Comparison of ENCODE assay signal across 18 cellular contexts in genomic region chr9:113513541-113513940, GRCh38. TPM values are rescaled to one million over a fixed set of nuclear protein-coding genes. Genes with fewer than 3 reads are reported as not detected.
DNase-seq lines count a peak whose midpoint lies in the region; ATAC-seq and TF ChIP-seq lines count a peak whose summit lies in the region.
"Had no signal": no experiment of that assay in that cellular context is flagged by ENCODE, and none has a peak within 500 bp of the region (broad histone marks: within the 10 kb centered on the region; RNA-seq: fewer than 3 reads in every experiment).

No MANE protein-coding gene starts in this region.

- TF ChIP-seq CTCF in brain (conservative IDR thresholded peaks at IDR 0.05) = no peak
- no peak for TF ChIP-seq CTCF in ovary (IDR thresholded peaks at IDR 0.05)

- no peaks in the 10 kb centered on the region for H3K36me3 ChIP-seq in ovary

- ATAC-seq in stimulated activated memory B cell treated with anti-CD40 and anti-IgM and Interleukin-4, amounts not matched to agents 10 μg/mL and 1 μg/mL and 100 μg/mL, for 72 hours = no peak

- H3K9me3 Mint-ChIP-seq in activated T-cell treated with anti-CD3 and anti-CD28 coated beads, Interleukin-2, amount 50 U/mL, for 24 hours = no peaks in the 10 kb centered on the region
- no peaks in the 10 kb centered on the region for H3K9me3 Mint-ChIP-seq in T-helper 2 cell treated with Interferon-gamma antibody and Interleukin-4, amounts not matched to agents 5 μg/mL and 100 μg/mL, for 36 hours
- no peaks in the 10 kb centered on the region for H3K9me3 Mint-ChIP-seq in brain
- no peaks in the 10 kb centered on the region for H3K9me3 Mint-ChIP-seq in stimulated activated memory B cell treated with anti-CD40 and anti-IgM and Interleukin-4, amounts not matched to agents 10 μg/mL and 1 μg/mL and 100 μg/mL, for 72 hours
- H3K9me3 Mint-ChIP-seq: memory B cell, nephron progenitor cell had no signal

- H3K4me3 Mint-ChIP-seq in activated T-cell treated with anti-CD3 and anti-CD28 coated beads, Interleukin-2, amount 50 U/mL, for 24 hours = peak overlapping the region; percentile 68
- H3K4me3 Mint-ChIP-seq in T-helper 2 cell treated with Interferon-gamma antibody and Interleukin-4, amounts not matched to agents 5 μg/mL and 100 μg/mL, for 36 hours = peak overlapping the region; percentile 82
- no peak overlapping the region for H3K4me3 Mint-ChIP-seq in brain
- no peak overlapping the region for H3K4me3 Mint-ChIP-seq in stimulated activated memory B cell treated with anti-CD40 and anti-IgM and Interleukin-4, amounts not matched to agents 10 μg/mL and 1 μg/mL and 100 μg/mL, for 72 hours
- H3K4me3 Mint-ChIP-seq: memory B cell, nephron progenitor cell had no signal

- peaks cover 13% of the 10 kb centered on the region for H3K36me3 Mint-ChIP-seq in activated T-cell treated with anti-CD3 and anti-CD28 coated beads, Interleukin-2, amount 50 U/mL, for 24 hours (ENCODE audit: low read depth)
- H3K36me3 Mint-ChIP-seq in T-helper 2 cell treated with Interferon-gamma antibody and Interleukin-4, amounts not matched to agents 5 μg/mL and 100 μg/mL, for 36 hours (ENCODE audit: low read depth) = no peaks in the 10 kb centered on the region
- peaks cover 4% of the 10 kb centered on the region for H3K36me3 Mint-ChIP-seq in brain
- no peaks in the 10 kb centered on the region for H3K36me3 Mint-ChIP-seq in stimulated activated memory B cell treated with anti-CD40 and anti-IgM and Interleukin-4, amounts not matched to agents 10 μg/mL and 1 μg/mL and 100 μg/mL, for 72 hours
- H3K36me3 Mint-ChIP-seq: memory B cell had no signal

- H3K27me3 Mint-ChIP-seq in activated T-cell treated with anti-CD3 and anti-CD28 coated beads, Interleukin-2, amount 50 U/mL, for 24 hours = no peaks in the 10 kb centered on the region
- H3K27me3 Mint-ChIP-seq in T-helper 2 cell treated with Interferon-gamma antibody and Interleukin-4, amounts not matched to agents 5 μg/mL and 100 μg/mL, for 36 hours (ENCODE audit: low read depth) = no peaks in the 10 kb centered on the region
- H3K27me3 Mint-ChIP-seq in brain = peaks cover 5% of the 10 kb centered on the region
- H3K27me3 Mint-ChIP-seq in stimulated activated memory B cell treated with anti-CD40 and anti-IgM and Interleukin-4, amounts not matched to agents 10 μg/mL and 1 μg/mL and 100 μg/mL, for 72 hours = no peaks in the 10 kb centered on the region

- 95 to 100% (median 96%) methylated on average over 2 of the region's 2 CpGs for WGBS in ovary, 3 donors

- DNase-seq in activated T-cell treated with anti-CD3 and anti-CD28 coated beads, Interleukin-2, amount 50 U/mL, for 24 hours = no peak
- DNase-seq in activated T-cell treated with anti-CD3 and anti-CD28 coated beads for 4 hours (no peak), NCI-H526 (lab: John Stamatoyannopoulos, UW) (no peak), HT-29 (ENCODE audit: low spot score) (no peak), ovary (no peak)
- DNase-seq in T-helper 2 cell treated with Interferon-gamma antibody and Interleukin-4, amounts not matched to agents 5 μg/mL and 100 μg/mL, for 36 hours (ENCODE audit: low spot score) = no peak
- DNase-seq: DMS79 treated with DMSO at 0.1 percent for 48 hours; effector memory CD4-positive, alpha-beta T cell; hippocampal formation; kidney; NCI-H2029 treated with DMSO at 0.1 percent for 48 hours; nephron progenitor cell; stomach had no signal

- peaks cover 76% of the 10 kb centered on the region for H3K4me1 Mint-ChIP-seq in activated T-cell treated with anti-CD3 and anti-CD28 coated beads, Interleukin-2, amount 50 U/mL, for 24 hours (ENCODE audit: low read depth)
- H3K4me1 Mint-ChIP-seq in T-helper 2 cell treated with Interferon-gamma antibody and Interleukin-4, amounts not matched to agents 5 μg/mL and 100 μg/mL, for 36 hours (ENCODE audit: low read depth) = peaks cover 62% of the 10 kb centered on the region
- H3K4me1 Mint-ChIP-seq in brain = peaks cover 34% of the 10 kb centered on the region
- H3K4me1 Mint-ChIP-seq in stimulated activated memory B cell treated with anti-CD40 and anti-IgM and Interleukin-4, amounts not matched to agents 10 μg/mL and 1 μg/mL and 100 μg/mL, for 72 hours = peaks cover 56% of the 10 kb centered on the region

- H3K9me3 ChIP-seq in ovary = no peaks in the 10 kb centered on the region
- H3K9me3 ChIP-seq: stomach had no signal

- H3K4me3 ChIP-seq in ovary = no peak overlapping the region
- H3K4me3 ChIP-seq: stomach had no signal

- H3K4me1 ChIP-seq in ovary (ENCODE audit: insufficient read depth) = no peaks in the 10 kb centered on the region

- no peak for TF ChIP-seq POLR2A in ovary (IDR thresholded peaks at IDR 0.05)

- TF ChIP-seq EP300 in ovary (IDR thresholded peaks at IDR 0.05) = no peak

- intact Hi-C loops in ovary (cut with DNase I) = loop anchor here in 1 of 4 donors (10.0 kb wide), 1 partner anchor 61 kb away; no protein-coding TSS in a partner anchor

- H3K27me3 ChIP-seq in ovary = no peaks in the 10 kb centered on the region
- H3K27me3 ChIP-seq: stomach had no signal

- no peak overlapping the region for H3K27ac ChIP-seq in ovary
- H3K27ac ChIP-seq: C4-2B, RWPE1 had no signal

- peak overlapping the region; percentile 95 for H3K27ac Mint-ChIP-seq in activated T-cell treated with anti-CD3 and anti-CD28 coated beads, Interleukin-2, amount 50 U/mL, for 24 hours
- peak overlapping the region; percentile 90 for H3K27ac Mint-ChIP-seq in T-helper 2 cell treated with Interferon-gamma antibody and Interleukin-4, amounts not matched to agents 5 μg/mL and 100 μg/mL, for 36 hours
- H3K27ac Mint-ChIP-seq in brain = peak overlapping the region in 4 of 5 experiments; percentile 30 to 89 (median 72)
- peak overlapping the region; percentile 68 for H3K27ac Mint-ChIP-seq in stimulated activated memory B cell treated with anti-CD40 and anti-IgM and Interleukin-4, amounts not matched to agents 10 μg/mL and 1 μg/mL and 100 μg/mL, for 72 hours
- H3K27ac Mint-ChIP-seq: memory B cell, nephron progenitor cell had no signal

RNA-seq across cellular contexts. Expression of gene RGS3, which starts 50.0 kb away (rescaled TPM):
- polyA plus RNA-seq in brain (ENCODE audit: insufficient read depth, low read depth, low replicate concordance) = 74.7 TPM
- 71.2 and 76.8 TPM in 2 replicates for total RNA-seq in HT-29 (2014; rRNA removed; shearing (Covaris generic))
- 10 to 100 TPM in 6 of 7 donors, 1 to 10 TPM in 1; 6.1 to 49.3 (median 15.9) TPM for total RNA-seq in ovary
- polyA plus RNA-seq in ovary = 10 to 100 TPM; 15.0 to 15.4 TPM

Comparison
In these comparisons a context has a peak if more than half of its experiments do, and no peak if none do; other contexts are left out.
1. H3K4me3 Mint-ChIP-seq: peak in activated T-cell treated with anti-CD3 and anti-CD28 coated beads, Interleukin-2, amount 50 U/mL, for 24 hours (single experiment) and T-helper 2 cell treated with Interferon-gamma antibody and Interleukin-4, amounts not matched to agents 5 μg/mL and 100 μg/mL, for 36 hours (single experiment); none in brain (0 of 5) and stimulated activated memory B cell treated with anti-CD40 and anti-IgM and Interleukin-4, amounts not matched to agents 10 μg/mL and 1 μg/mL and 100 μg/mL, for 72 hours (single experiment).
2. Peak in every context shown above with its lines, with median percentiles within 50 percentile points of each other: H3K27ac Mint-ChIP-seq.